21 cellular contexts compared by ENCODE assay signal in the genomic region with DNA sequence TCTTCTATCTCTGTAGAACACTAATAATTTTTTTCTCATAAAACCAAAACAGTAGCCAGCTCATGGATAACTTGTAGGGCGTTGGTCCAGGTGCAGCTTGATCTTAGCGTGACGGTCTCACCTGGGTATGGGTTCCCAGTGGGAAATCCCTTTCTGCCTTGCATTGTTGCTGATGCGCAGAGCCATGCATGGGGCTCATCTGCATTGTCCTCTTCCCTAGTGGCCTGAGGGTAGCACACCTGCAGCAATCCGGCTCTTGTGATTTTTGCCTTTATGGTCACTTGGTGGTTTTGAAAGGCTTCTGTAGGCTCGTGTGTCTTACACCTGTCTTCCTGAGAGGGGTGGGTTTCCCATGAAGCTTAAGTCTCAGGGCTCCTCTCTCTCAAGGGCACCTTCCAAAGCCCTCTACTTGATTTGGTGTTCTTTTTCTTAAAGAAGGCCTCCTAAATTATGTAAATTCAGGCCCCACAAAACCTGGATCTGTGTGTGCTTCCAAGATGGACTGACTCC.
A peak's percentile ranks its signal among the peaks of the same experiment; 100 is the strongest.
DNase-seq lines count a peak whose midpoint lies in the region; ATAC-seq and TF ChIP-seq lines count a peak whose summit lies in the region.
"Had no signal": no experiment of that assay in that cellular context is flagged by ENCODE, and none has a peak within 500 bp of the region (broad histone marks: within the 10 kb centered on the region; RNA-seq: fewer than 3 reads in every experiment).

No MANE protein-coding gene starts in this region.

- H3K36me3 Mint-ChIP-seq in activated naive CD4-positive, alpha-beta T cell treated with anti-CD3 and anti-CD28 coated beads for 36 hours (ENCODE audit: low read depth): peaks cover 59% of the 10 kb centered on the region
- H3K36me3 Mint-ChIP-seq in activated CD4-positive, alpha-beta memory T cell treated with anti-CD3 and anti-CD28 coated beads, Interleukin-2, amount 10 ng/mL, durations not matched to agents 7 days and 5 days (ENCODE audit: low read depth): peaks cover 93% of the 10 kb centered on the region
- H3K36me3 Mint-ChIP-seq in effector memory CD8-positive, alpha-beta T cell (ENCODE audit: insufficient read depth): peaks cover 86% of the 10 kb centered on the region
- H3K36me3 Mint-ChIP-seq: memory B cell had no signal

- H3K4me1 ChIP-seq in thyroid gland: no peaks in the 10 kb centered on the region
- peaks cover 33% of the 10 kb centered on the region for H3K4me1 ChIP-seq in left ventricle myocardium inferior
- H3K4me1 ChIP-seq: gastroesophageal sphincter had no signal

- H3K9me3 Mint-ChIP-seq in activated naive CD4-positive, alpha-beta T cell treated with anti-CD3 and anti-CD28 coated beads for 36 hours: no peaks in the 10 kb centered on the region
- H3K9me3 Mint-ChIP-seq in activated CD4-positive, alpha-beta memory T cell treated with anti-CD3 and anti-CD28 coated beads, Interleukin-2, amount 10 ng/mL, durations not matched to agents 7 days and 5 days: no peaks in the 10 kb centered on the region
- no peaks in the 10 kb centered on the region for H3K9me3 Mint-ChIP-seq in effector memory CD8-positive, alpha-beta T cell
- H3K9me3 Mint-ChIP-seq: memory B cell, nephron had no signal

- intact Hi-C loops in activated naive CD4-positive, alpha-beta T cell treated with anti-CD3 and anti-CD28 coated beads for 36 hours (cut with micrococcal nuclease): loop anchor here (1.0 to 5.0 kb wide), 5 partner anchors 64 to 275 kb away; no protein-coding TSS in a partner anchor
- intact Hi-C loops in thyroid gland (cut with DNase I): no loop called here
- intact Hi-C loops in left ventricle myocardium inferior (cut with micrococcal nuclease): loop anchor here (5.0 to 10.0 kb wide), 2 partner anchors 147 to 675 kb away; no protein-coding TSS in a partner anchor

- no peak overlapping the region for H3K4me3 Mint-ChIP-seq in activated naive CD4-positive, alpha-beta T cell treated with anti-CD3 and anti-CD28 coated beads for 36 hours
- H3K4me3 Mint-ChIP-seq in activated CD4-positive, alpha-beta memory T cell treated with anti-CD3 and anti-CD28 coated beads, Interleukin-2, amount 10 ng/mL, durations not matched to agents 7 days and 5 days: peak overlapping the region; percentile 70
- H3K4me3 Mint-ChIP-seq in effector memory CD8-positive, alpha-beta T cell: peak overlapping the region; percentile 74 to 80
- H3K4me3 Mint-ChIP-seq: memory B cell, nephron had no signal

- H3K4me3 ChIP-seq in thyroid gland (replicated peaks in 1 of 3): no peak overlapping the region
- no peak overlapping the region for H3K4me3 ChIP-seq in left ventricle myocardium inferior
- H3K4me3 ChIP-seq: dorsolateral prefrontal cortex, gastroesophageal sphincter had no signal

- H3K9me3 ChIP-seq in thyroid gland (no peaks in the 10 kb centered on the region), left ventricle myocardium inferior (replicated peaks) (no peaks in the 10 kb centered on the region)
- H3K9me3 ChIP-seq: gastroesophageal sphincter had no signal

- H3K27me3 Mint-ChIP-seq in activated naive CD4-positive, alpha-beta T cell treated with anti-CD3 and anti-CD28 coated beads for 36 hours (ENCODE audit: low read depth): no peaks in the 10 kb centered on the region
- no peaks in the 10 kb centered on the region for H3K27me3 Mint-ChIP-seq in activated CD4-positive, alpha-beta memory T cell treated with anti-CD3 and anti-CD28 coated beads, Interleukin-2, amount 10 ng/mL, durations not matched to agents 7 days and 5 days
- H3K27me3 Mint-ChIP-seq in effector memory CD8-positive, alpha-beta T cell: no peaks in the 10 kb centered on the region

- no peak for ATAC-seq in effector memory CD8-positive, alpha-beta T cell (replicated peaks)
- ATAC-seq: gastroesophageal sphincter, HepG2 had no signal

- no peak for DNase-seq in activated naive CD4-positive, alpha-beta T cell treated with anti-CD3 and anti-CD28 coated beads for 36 hours
- no peak for DNase-seq in activated naive CD4-positive, alpha-beta T cell treated with Interleukin-2 at 50 U/mL for 16 hours
- DNase-seq in activated CD4-positive, alpha-beta memory T cell treated with anti-CD3 and anti-CD28 coated beads, Interleukin-2, amount 10 ng/mL, durations not matched to agents 7 days and 5 days: no peak
- no peak for DNase-seq in effector memory CD8-positive, alpha-beta T cell
- DNase-seq in thyroid gland (no peak), left ventricle myocardium inferior (no peak), C1 segment of cervical spinal cord (lab: John Stamatoyannopoulos, UW) (no peak)
- DNase-seq: caudate nucleus; dorsolateral prefrontal cortex; HCEC 1CT; kidney glomerular epithelial cell; NCI-H1436; NCI-H526; SIG-M5; stimulated activated CD4-positive, alpha-beta T cell treated with anti-CD3 and anti-CD28 coated beads, Interleukin-2, amount 100 ng/mL, for 48 hours; substantia nigra; WERI-Rb-1 had no signal

- CTCF ChIA-PET in activated naive CD4-positive, alpha-beta T cell treated with anti-CD3 and anti-CD28 coated beads for 36 hours (lab: Charles Lee): interaction anchor here (0.6 to 3.8 kb wide), 10 partner anchors 9 to 385 kb away, joined by 3 to 19 read pairs (median 4); no protein-coding TSS in a partner anchor
- CTCF ChIA-PET in activated CD4-positive, alpha-beta memory T cell treated with anti-CD3 and anti-CD28 coated beads, Interleukin-2, amount 10 ng/mL, durations not matched to agents 7 days and 5 days (lab: Charles Lee): interaction anchor here (0.7 to 3.7 kb wide), 17 partner anchors 9 to 385 kb away, joined by 3 to 12 read pairs (median 5); a partner anchor contains a TSS

- 83 to 92% methylated on average over 6 of the region's 6 CpGs for whole genome bisulfite sequencing in thyroid gland, 2 donors

- H3K27ac Mint-ChIP-seq in activated naive CD4-positive, alpha-beta T cell treated with anti-CD3 and anti-CD28 coated beads for 36 hours: peak overlapping the region; percentile 95
- peak overlapping the region; percentile 93 for H3K27ac Mint-ChIP-seq in activated CD4-positive, alpha-beta memory T cell treated with anti-CD3 and anti-CD28 coated beads, Interleukin-2, amount 10 ng/mL, durations not matched to agents 7 days and 5 days
- peak overlapping the region; percentile 91 to 94 for H3K27ac Mint-ChIP-seq in effector memory CD8-positive, alpha-beta T cell
- H3K27ac Mint-ChIP-seq: memory B cell, nephron had no signal

- H3K27ac ChIP-seq in thyroid gland (no peak overlapping the region), left ventricle myocardium inferior (replicated peaks) (no peak overlapping the region)
- H3K27ac ChIP-seq: dorsolateral prefrontal cortex, gastroesophageal sphincter, WERI-Rb-1 had no signal

- peaks cover 95% of the 10 kb centered on the region for H3K4me1 Mint-ChIP-seq in activated naive CD4-positive, alpha-beta T cell treated with anti-CD3 and anti-CD28 coated beads for 36 hours (ENCODE audit: low read depth)
- peaks cover 96% of the 10 kb centered on the region for H3K4me1 Mint-ChIP-seq in activated CD4-positive, alpha-beta memory T cell treated with anti-CD3 and anti-CD28 coated beads, Interleukin-2, amount 10 ng/mL, durations not matched to agents 7 days and 5 days
- H3K4me1 Mint-ChIP-seq in effector memory CD8-positive, alpha-beta T cell (ENCODE audit: low read depth in 2 of 2): peaks cover 74 to 92% of the 10 kb centered on the region in 2 donors
- H3K4me1 Mint-ChIP-seq: nephron had no signal

- peaks cover 0 to 4% of the 10 kb centered on the region in 2 donors for H3K36me3 ChIP-seq in thyroid gland
- peaks cover 11% of the 10 kb centered on the region for H3K36me3 ChIP-seq in left ventricle myocardium inferior
- H3K36me3 ChIP-seq: gastroesophageal sphincter, WERI-Rb-1 had no signal

- TF ChIP-seq CTCF in thyroid gland (IDR thresholded peaks at IDR 0.05) (no peak), left ventricle myocardium inferior (IDR thresholded peaks at IDR 0.05; ENCODE audit: borderline replicate concordance) (no peak)

- no peaks in the 10 kb centered on the region for H3K27me3 ChIP-seq in thyroid gland
- H3K27me3 ChIP-seq in left ventricle myocardium inferior (ENCODE audit: low read depth): no peaks in the 10 kb centered on the region

- no peak for TF ChIP-seq POLR2A in thyroid gland (IDR thresholded peaks at IDR 0.05)

- POLR2A ChIA-PET in activated CD4-positive, alpha-beta memory T cell treated with anti-CD3 and anti-CD28 coated beads, Interleukin-2, amount 10 ng/mL, durations not matched to agents 7 days and 5 days (lab: Charles Lee): interaction anchor here (0.7 to 5.8 kb wide), 23 partner anchors 9 to 244 kb away, joined by 3 to 119 read pairs (median 5); a partner anchor contains a TSS
